Comparison of ENCODE assay signal across 8 cellular contexts in the genomic region with DNA sequence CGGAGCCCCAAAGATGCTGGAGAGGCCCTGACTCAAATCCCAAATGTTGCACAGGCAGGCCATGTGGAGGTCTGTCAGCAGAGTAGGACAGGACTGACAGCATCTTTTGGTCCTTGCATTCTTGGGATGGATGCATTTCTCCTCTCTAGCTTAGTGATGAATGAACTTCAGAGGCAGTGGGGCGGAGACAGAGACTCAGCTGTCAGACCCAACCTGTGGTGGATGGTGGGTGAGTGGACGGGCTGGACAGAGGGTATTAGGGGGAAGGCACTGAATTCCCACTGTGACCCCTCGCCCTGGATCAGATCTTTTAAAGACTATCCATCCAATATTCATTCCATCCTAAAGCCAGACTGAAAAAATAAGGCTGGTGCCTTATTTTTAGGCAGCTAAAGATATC. TPM values are rescaled to one million over a fixed set of nuclear protein-coding genes. Genes with fewer than 3 reads are reported as not detected.
"Had no signal": no experiment of that assay in that cellular context is flagged by ENCODE, and none has a peak within 500 bp of the region (broad histone marks: within the 10 kb centered on the region; RNA-seq: fewer than 3 reads in every experiment).

No MANE protein-coding gene starts in this region.

- H3K4me3 Mint-ChIP-seq: IgD-negative memory B cell had no signal

- H3K27ac Mint-ChIP-seq: IgD-negative memory B cell had no signal

- ATAC-seq: HepG2, K562 had no signal

- H3K4me1 Mint-ChIP-seq: IgD-negative memory B cell had no signal

- DNase-seq: IMR-90, KBM-7, KG1 had no signal

- H3K4me3 ChIP-seq: K562 had no signal

- H3K27ac ChIP-seq: HL-60 had no signal

RNA-seq across cellular contexts. Expression of gene GJB6, which starts 39.3 kb away (rescaled TPM):
- total RNA-seq: HepG2, HT1080, IMR-90, K562 had no signal
- polyA plus RNA-seq: HepG2, IgD-negative memory B cell, IMR-90, K562 had no signal
